1 cellular context compared by ENCODE assay signal in genomic region chr4:169604903-169605331, GRCh38.
TF ChIP-seq lines count a peak whose summit lies in the region.

No MANE protein-coding gene starts in this region.

TF ChIP-seq in GM12878, 131 proteins besides CTCF, POLR2A, EP300 and RAD21:
- TF ChIP-seq ZZZ3 (IDR thresholded peaks at IDR 0.05; ENCODE audit: control insufficient read depth, insufficient read length, low read depth) (no peak), MTA2 (IDR thresholded peaks at IDR 0.05; ENCODE audit: low read depth) (no peak), SKIL (IDR thresholded peaks at IDR 0.05; ENCODE audit: low read depth, poor library complexity, severe bottlenecking) (no peak), TCF7 (IDR thresholded peaks at IDR 0.05; ENCODE audit: borderline replicate concordance) (no peak), RUNX3 (IDR thresholded peaks at IDR 0.05; ENCODE audit: low read length) (no peak), ZNF622 (IDR thresholded peaks at IDR 0.05) (no peak), EZH2 (IDR thresholded peaks at IDR 0.05; ENCODE audit: borderline replicate concordance, control insufficient read depth, low read depth, low read length) (no peak), EGR1 (IDR thresholded peaks at IDR 0.05; ENCODE audit: borderline replicate concordance in 1 of 2, low read depth in 2 of 2, low read length in 2 of 2) (no peak), FOXM1 (IDR thresholded peaks at IDR 0.05; ENCODE audit: low read depth, low read length) (no peak), BACH1 (IDR thresholded peaks at IDR 0.05; ENCODE audit: borderline replicate concordance) (no peak), MYC (IDR thresholded peaks at IDR 0.05; ENCODE audit: insufficient read depth, insufficient read length, insufficient replicate concordance, low read length, severe bottlenecking) (no peak)
- TF ChIP-seq, protein P1, sequence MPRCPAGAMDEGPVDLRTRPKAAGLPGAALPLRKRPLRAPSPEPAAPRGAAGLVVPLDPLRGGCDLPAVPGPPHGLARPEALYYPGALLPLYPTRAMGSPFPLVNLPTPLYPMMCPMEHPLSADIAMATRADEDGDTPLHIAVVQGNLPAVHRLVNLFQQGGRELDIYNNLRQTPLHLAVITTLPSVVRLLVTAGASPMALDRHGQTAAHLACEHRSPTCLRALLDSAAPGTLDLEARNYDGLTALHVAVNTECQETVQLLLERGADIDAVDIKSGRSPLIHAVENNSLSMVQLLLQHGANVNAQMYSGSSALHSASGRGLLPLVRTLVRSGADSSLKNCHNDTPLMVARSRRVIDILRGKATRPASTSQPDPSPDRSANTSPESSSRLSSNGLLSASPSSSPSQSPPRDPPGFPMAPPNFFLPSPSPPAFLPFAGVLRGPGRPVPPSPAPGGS (IDR thresholded peaks at IDR 0.05; ENCODE audit: borderline replicate concordance, insufficient read depth, low read depth, low read length, poor library complexity, severe bottlenecking): no peak
- TF ChIP-seq, protein P2, sequence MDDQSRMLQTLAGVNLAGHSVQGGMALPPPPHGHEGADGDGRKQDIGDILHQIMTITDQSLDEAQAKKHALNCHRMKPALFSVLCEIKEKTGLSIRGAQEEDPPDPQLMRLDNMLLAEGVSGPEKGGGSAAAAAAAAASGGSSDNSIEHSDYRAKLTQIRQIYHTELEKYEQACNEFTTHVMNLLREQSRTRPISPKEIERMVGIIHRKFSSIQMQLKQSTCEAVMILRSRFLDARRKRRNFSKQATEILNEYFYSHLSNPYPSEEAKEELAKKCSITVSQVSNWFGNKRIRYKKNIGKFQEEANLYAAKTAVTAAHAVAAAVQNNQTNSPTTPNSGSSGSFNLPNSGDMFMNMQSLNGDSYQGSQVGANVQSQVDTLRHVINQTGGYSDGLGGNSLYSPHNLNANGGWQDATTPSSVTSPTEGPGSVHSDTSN (IDR thresholded peaks at IDR 0.05; ENCODE audit: insufficient replicate concordance, low read depth, low read length): no peak
